In genomic region chr1:201468844-201469644, GRCh38 we compare ENCODE assay signal across 1 cellular context.
TF ChIP-seq lines count a peak whose summit lies in the region.

Gene PHLDA3, minus strand, starts transcription at chr1:201469188. Its CDS starts 402 bp downstream, at chr1:201468786.

TF ChIP-seq in Ishikawa, 13 proteins besides CTCF, POLR2A, EP300 and RAD21 (continued from another document):
- TF ChIP-seq, protein P1, sequence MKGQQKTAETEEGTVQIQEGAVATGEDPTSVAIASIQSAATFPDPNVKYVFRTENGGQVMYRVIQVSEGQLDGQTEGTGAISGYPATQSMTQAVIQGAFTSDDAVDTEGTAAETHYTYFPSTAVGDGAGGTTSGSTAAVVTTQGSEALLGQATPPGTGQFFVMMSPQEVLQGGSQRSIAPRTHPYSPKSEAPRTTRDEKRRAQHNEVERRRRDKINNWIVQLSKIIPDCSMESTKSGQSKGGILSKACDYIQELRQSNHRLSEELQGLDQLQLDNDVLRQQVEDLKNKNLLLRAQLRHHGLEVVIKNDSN (IDR thresholded peaks at IDR 0.05) = no peak
- peak; percentile 3; the same call in 1 of the 2 replicates for TF ChIP-seq NFIC (IDR thresholded peaks at IDR 0.05)
- TF ChIP-seq, protein P2, sequence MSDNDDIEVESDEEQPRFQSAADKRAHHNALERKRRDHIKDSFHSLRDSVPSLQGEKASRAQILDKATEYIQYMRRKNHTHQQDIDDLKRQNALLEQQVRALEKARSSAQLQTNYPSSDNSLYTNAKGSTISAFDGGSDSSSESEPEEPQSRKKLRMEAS (IDR thresholded peaks at IDR 0.05) = no peak; the same call in 1 of the 2 replicates
- TF ChIP-seq FOXM1 (IDR thresholded peaks at IDR 0.05; ENCODE audit: borderline replicate concordance, low read depth) = no peak
- TF ChIP-seq CREB1 (IDR thresholded peaks at IDR 0.05; ENCODE audit: low read depth) = no peak
- TF ChIP-seq ZBTB7A (IDR thresholded peaks at IDR 0.05; ENCODE audit: low read depth) = peak; percentile 52; the same call in 1 of the 2 replicates
- no peak for TF ChIP-seq EGR1 (IDR thresholded peaks at IDR 0.05)
- peak; percentile 43; the same call in 1 of the 2 replicates for TF ChIP-seq YY1 (IDR thresholded peaks at IDR 0.05; ENCODE audit: low read depth)
- TF ChIP-seq TAF1 (IDR thresholded peaks at IDR 0.05; ENCODE audit: low read depth) = no peak
- TF ChIP-seq CEBPB (IDR thresholded peaks at IDR 0.05) = peak; percentile 2; the same call in 1 of the 2 replicates
- no peak; the same call in 1 of the 2 replicates for TF ChIP-seq TCF12 (IDR thresholded peaks at IDR 0.05; ENCODE audit: low read depth)
